Comparison of ENCODE assay signal across 10 cellular contexts in genomic region chr3:175940881-175941280, GRCh38.
DNase-seq lines count a peak whose midpoint lies in the region; ATAC-seq, FAIRE-seq and TF ChIP-seq lines count a peak whose summit lies in the region.
"Had no signal": no experiment of that assay in that cellular context is flagged by ENCODE, and none has a peak within 500 bp of the region (broad histone marks: within the 10 kb centered on the region; RNA-seq: fewer than 3 reads in every experiment).

No MANE protein-coding gene starts in this region.

- H3K9me2 ChIP-seq in HCT116 (ENCODE audit: insufficient read depth) (no peaks in the 10 kb centered on the region), OCI-LY1 (ENCODE audit: low read depth, low read length) (no peaks in the 10 kb centered on the region)

- H3K27ac ChIP-seq in HCT116 (ENCODE audit: low read depth, low read length) = no peak overlapping the region
- no peak overlapping the region for H3K27ac ChIP-seq in OCI-LY1 (ENCODE audit: low read depth, low read length, poor library complexity, severe bottlenecking)
- no peak overlapping the region for H3K27ac ChIP-seq in keratinocyte (ENCODE audit: control insufficient read depth, insufficient read depth, low read length)
- no peak overlapping the region for H3K27ac ChIP-seq in suprapubic skin
- no peak overlapping the region for H3K27ac ChIP-seq in gastroesophageal sphincter

- no peaks in the 10 kb centered on the region for H3K9me1 ChIP-seq in keratinocyte (ENCODE audit: control insufficient read depth, extremely low read depth, insufficient read depth, low read length)

- no peak for TF ChIP-seq POLR2A in HCT116 (IDR thresholded peaks at IDR 0.05; ENCODE audit: borderline replicate concordance, extremely low read depth, insufficient read depth, insufficient read length)
- no peak for TF ChIP-seq POLR2A in suprapubic skin (IDR thresholded peaks at IDR 0.05)
- no peak for TF ChIP-seq POLR2A in gastroesophageal sphincter (IDR thresholded peaks at IDR 0.05)

- CTCF ChIA-PET in HCT116 (lab: Charles Lee) = interaction anchor here (0.8 kb wide), 1 partner anchor 9 kb away, joined by 3 read pairs; no protein-coding TSS in a partner anchor

- no peaks in the 10 kb centered on the region for H3K36me3 ChIP-seq in GM06990 (ENCODE audit: control insufficient read depth, insufficient read depth, low read length)
- H3K36me3 ChIP-seq in HCT116 (ENCODE audit: control insufficient read depth in 1 of 2, insufficient read depth in 2 of 2, low read length in 2 of 2) = no peaks in the 10 kb centered on the region
- no peaks in the 10 kb centered on the region for H3K36me3 ChIP-seq in OCI-LY1 (ENCODE audit: insufficient read depth, low read length)
- no peaks in the 10 kb centered on the region for H3K36me3 ChIP-seq in keratinocyte (ENCODE audit: control insufficient read depth in 2 of 2, extremely low read depth in 1 of 2, insufficient read depth in 2 of 2, low read length in 2 of 2)
- H3K36me3 ChIP-seq in suprapubic skin = no peaks in the 10 kb centered on the region
- H3K36me3 ChIP-seq in gastroesophageal sphincter = no peaks in the 10 kb centered on the region

- dilution Hi-C loops in keratinocyte (cut with MboI; ENCODE audit: extremely low pct_ligation_motif_present, low sequenced_read_pairs) = no loop called here

- H3F3A ChIP-seq in OCI-LY1 (ENCODE audit: insufficient read depth, low read length) = no peaks in the 10 kb centered on the region

- H3K27me3 ChIP-seq in GM06990 (replicated peaks; ENCODE audit: control insufficient read depth, insufficient read depth, low read length) = no peaks in the 10 kb centered on the region
- no peaks in the 10 kb centered on the region for H3K27me3 ChIP-seq in HCT116 (ENCODE audit: insufficient read depth, low read length)
- no peaks in the 10 kb centered on the region for H3K27me3 ChIP-seq in OCI-LY1 (ENCODE audit: insufficient read depth, low read length)
- H3K27me3 ChIP-seq in keratinocyte (ENCODE audit: control insufficient read depth, extremely low read depth, insufficient read depth, low read length) = no peaks in the 10 kb centered on the region
- no peaks in the 10 kb centered on the region for H3K27me3 ChIP-seq in suprapubic skin
- no peaks in the 10 kb centered on the region for H3K27me3 ChIP-seq in gastroesophageal sphincter

- BruUV-seq in HCT116 (replicated peaks; lab: Mats Ljungman, UMichigan) = no TSS peak

- TF ChIP-seq RAD21 in HCT116 (IDR thresholded peaks at IDR 0.05; ENCODE audit: low read depth) = peak; percentile 45

- no peak overlapping the region for H3K9ac ChIP-seq in HCT116 (ENCODE audit: low read length)
- no peak overlapping the region for H3K9ac ChIP-seq in OCI-LY1 (ENCODE audit: low read length)
- H3K9ac ChIP-seq in keratinocyte (ENCODE audit: control insufficient read depth, extremely low read depth, insufficient read depth, low read length) = no peak overlapping the region

- WGBS in suprapubic skin = 80% methylated on average over 5 of the region's 6 CpGs
- 63 to 77% methylated on average over 1 to 4 of the region's 6 CpGs for WGBS in gastroesophageal sphincter (ENCODE audit: low coverage in 1 of 2), 2 donors

- H3K4me1 ChIP-seq in HCT116 (ENCODE audit: control insufficient read depth in 1 of 2, insufficient read depth in 2 of 2, low read length in 2 of 2) = no peaks in the 10 kb centered on the region
- H3K4me1 ChIP-seq in OCI-LY1 (ENCODE audit: insufficient read depth, low read length, severe bottlenecking) = no peaks in the 10 kb centered on the region
- H3K4me1 ChIP-seq in keratinocyte (ENCODE audit: control insufficient read depth, extremely low read depth, insufficient read depth, low read length) = no peaks in the 10 kb centered on the region
- H3K4me1 ChIP-seq in suprapubic skin = no peaks in the 10 kb centered on the region
- H3K4me1 ChIP-seq in gastroesophageal sphincter = no peaks in the 10 kb centered on the region

- H4K20me1 ChIP-seq in HCT116 (ENCODE audit: insufficient read depth) (no peaks in the 10 kb centered on the region), OCI-LY1 (ENCODE audit: insufficient read depth, low read length) (no peaks in the 10 kb centered on the region), keratinocyte (ENCODE audit: control insufficient read depth, extremely low read depth, insufficient read depth, low read length) (no peaks in the 10 kb centered on the region)

- TF ChIP-seq CTCF in GM06990 (IDR thresholded peaks at IDR 0.05; ENCODE audit: insufficient read depth, low read length, poor library complexity, severe bottlenecking) (peak; percentile 51), HCT116 (IDR thresholded peaks at IDR 0.05 in 2 of 3, conservative IDR thresholded peaks at IDR 0.05 in 1 of 3; ENCODE audit: borderline replicate concordance in 1 of 3, insufficient read depth in 1 of 3, low read depth in 2 of 3, low read length in 2 of 3) (peak; percentile 20 to 62 (median 39); a peak in 4 of 6 replicates), OCI-LY1 (IDR thresholded peaks at IDR 0.05; ENCODE audit: low read length) (no peak; the same call in 1 of the 2 replicates), keratinocyte (optimal IDR thresholded peaks at IDR 0.05 in 1 of 3, IDR thresholded peaks at IDR 0.05 in 1 of 3, conservative IDR thresholded peaks at IDR 0.05 in 1 of 3; ENCODE audit: extremely low read depth in 1 of 3, insufficient read depth in 2 of 3, low read length in 3 of 3) (peak in 2 of 3 experiments; percentile 39 to 43), suprapubic skin (IDR thresholded peaks at IDR 0.05) (no peak), gastroesophageal sphincter (IDR thresholded peaks at IDR 0.05) (no peak)

- intact Hi-C loops in HCT116 (cut with micrococcal nuclease) = no loop called here

- DNase-seq in GM06990 (ENCODE audit: extremely low read depth, insufficient read length) (no peak), HCT116 (ENCODE audit: low read depth, low spot score) (no peak), keratinocyte (ENCODE audit: low read depth, low spot score) (no peak), GDM1 (lab: John Stamatoyannopoulos, UW) (no peak), NCI-H510A treated with DMSO at 0.1 percent for 48 hours (lab: John Stamatoyannopoulos, UW) (no peak), suprapubic skin (ENCODE audit: low spot score in 2 of 2) (no peak)
- DNase-seq: activated CD4-positive, alpha-beta memory T cell treated with anti-CD3 and anti-CD28 coated beads, Interleukin-2, amount 10 ng/mL, durations not matched to agents 7 days and 5 days; NCI-H510A had no signal

- H3K4me2 ChIP-seq in HCT116 (ENCODE audit: low read length) (no peak overlapping the region), OCI-LY1 (ENCODE audit: low read length) (no peak overlapping the region), keratinocyte (ENCODE audit: control insufficient read depth, extremely low read depth, insufficient read depth, low read depth, low read length) (no peak overlapping the region)

- POLR2A ChIA-PET in HCT116 (lab: Charles Lee) = no interaction called here

- FAIRE-seq in keratinocyte (lab: Jason Lieb, UNC) = peak; percentile 9

- ATAC-seq in HCT116 (peak; percentile 78), gastroesophageal sphincter (no peak)

- RAD21 ChIA-PET in HCT116 (lab: Charles Lee; ENCODE audit: low non-redundant PET in 1 of 2, low total read pairs in 2 of 2, uncharacterized antibody in 2 of 2, unreplicated experiment in 2 of 2) = interaction anchor here in 1 of 2 experiments (0.6 kb wide), 1 partner anchor 436 kb away, joined by 3 read pairs; no protein-coding TSS in a partner anchor

- H3K79me2 ChIP-seq in HCT116 (ENCODE audit: insufficient read depth, low read length) = no peaks in the 10 kb centered on the region
- H3K79me2 ChIP-seq in OCI-LY1 (ENCODE audit: insufficient read depth, low read length) = no peaks in the 10 kb centered on the region
- H3K79me2 ChIP-seq in keratinocyte (ENCODE audit: control insufficient read depth, insufficient read depth, low read length) = no peaks in the 10 kb centered on the region

- no peak for TF ChIP-seq EP300 in suprapubic skin (IDR thresholded peaks at IDR 0.05)
- no peak for TF ChIP-seq EP300 in gastroesophageal sphincter (IDR thresholded peaks at IDR 0.05)

- H3K9me3 ChIP-seq in HCT116 (ENCODE audit: control insufficient read depth in 1 of 2, insufficient read depth in 1 of 2, low read depth in 1 of 2, low read length in 2 of 2) = no peaks in the 10 kb centered on the region
- H3K9me3 ChIP-seq in OCI-LY1 (ENCODE audit: low read length) = no peaks in the 10 kb centered on the region
- H3K9me3 ChIP-seq in keratinocyte (ENCODE audit: control insufficient read depth, low read depth, low read length) = no peaks in the 10 kb centered on the region
- peaks cover 15% of the 10 kb centered on the region for H3K9me3 ChIP-seq in suprapubic skin
- peaks cover 0 to 18% (median 0%) of the 10 kb centered on the region in 3 donors for H3K9me3 ChIP-seq in gastroesophageal sphincter

- H3K4me3 ChIP-seq in GM06990 (replicated peaks; ENCODE audit: low read depth, low read length) (no peak overlapping the region), HCT116 (replicated peaks in 1 of 2; ENCODE audit: low read depth in 1 of 2, low read length in 2 of 2) (no peak overlapping the region), OCI-LY1 (ENCODE audit: low read depth, low read length, poor library complexity, severe bottlenecking) (no peak overlapping the region), keratinocyte (ENCODE audit: control insufficient read depth in 2 of 3, extremely low read depth in 1 of 3, insufficient read depth in 2 of 3, low read depth in 1 of 3, low read length in 3 of 3) (no peak overlapping the region), suprapubic skin (no peak overlapping the region), gastroesophageal sphincter (no peak overlapping the region)

- H2AFZ ChIP-seq in HCT116 (ENCODE audit: low read depth, low read length, poor library complexity, severe bottlenecking) (no peak overlapping the region), OCI-LY1 (ENCODE audit: low read length) (peak overlapping the region; percentile 90; the same call in 1 of the 2 replicates), keratinocyte (ENCODE audit: control insufficient read depth, low read length) (no peak overlapping the region)

TF ChIP-seq in HCT116, 20 proteins besides CTCF, POLR2A, EP300 and RAD21 (continues in another document):
- TF ChIP-seq TCF7L2 (IDR thresholded peaks at IDR 0.05; ENCODE audit: borderline replicate concordance, extremely low read depth, insufficient read depth, insufficient read length) = no peak
- TF ChIP-seq SP1 (IDR thresholded peaks at IDR 0.05; ENCODE audit: low read depth) = no peak
- no peak for TF ChIP-seq POLR2AphosphoS5 (IDR thresholded peaks at IDR 0.05; ENCODE audit: low read depth, low read length)

Comparison
In these comparisons a context has a peak if more than half of its experiments do, and no peak if none do; other contexts are left out.
1. CTCF ChIP-seq: peak in GM06990 (single experiment), HCT116 (3 of 3) and keratinocyte (2 of 3); none in OCI-LY1 (single experiment), suprapubic skin (0 of 2) and gastroesophageal sphincter (0 of 4).